Comparison of ENCODE assay signal across 23 cellular contexts in the genomic region with DNA sequence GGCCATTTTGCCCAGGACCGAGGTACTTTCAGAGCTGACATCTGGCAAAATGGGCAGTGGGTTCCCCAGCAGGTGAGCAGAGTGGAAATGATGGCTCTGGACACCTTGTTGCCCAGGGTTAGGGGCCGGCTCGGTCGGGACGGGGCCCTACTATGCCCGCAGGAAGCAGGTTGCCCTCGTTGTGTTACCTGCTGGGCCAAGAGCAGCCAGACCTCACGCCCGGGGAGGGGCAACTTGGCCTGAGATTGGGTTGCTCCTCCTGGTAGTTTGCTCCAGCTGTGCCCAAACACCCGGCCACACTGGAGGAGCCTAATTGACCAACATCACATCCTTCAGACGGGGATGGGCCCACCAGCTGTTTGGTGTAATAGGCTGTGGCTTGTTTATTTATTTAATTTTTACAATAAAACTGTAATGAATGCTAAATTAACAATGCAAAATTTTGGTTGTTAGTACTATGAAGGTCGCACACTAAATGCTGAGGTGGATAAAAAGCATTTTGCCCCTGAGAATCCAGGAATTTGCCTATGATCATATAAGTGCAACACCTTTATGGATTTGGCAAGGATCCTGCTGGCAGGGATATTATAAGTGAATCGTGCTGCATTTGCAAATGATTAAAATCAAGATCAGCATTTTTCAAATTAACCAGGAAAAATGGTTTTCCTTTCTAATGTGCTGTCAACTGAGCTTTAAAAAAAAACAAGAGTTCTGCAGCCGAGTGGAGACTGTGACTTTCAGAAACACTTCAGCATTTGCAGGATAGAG.
"Had no signal": no experiment of that assay in that cellular context is flagged by ENCODE, and none has a peak within 500 bp of the region (broad histone marks: within the 10 kb centered on the region; RNA-seq: fewer than 3 reads in every experiment).

No MANE protein-coding gene starts in this region.

- H3K36me3 ChIP-seq: gastrocnemius medialis, heart right ventricle, pancreas had no signal

- H3K27ac Mint-ChIP-seq: activated naive CD4-positive, alpha-beta T cell treated with anti-CD3 and anti-CD28 coated beads, Interleukin-2, amount 10 ng/mL, durations not matched to agents 7 days and 5 days; activated naive CD8-positive, alpha-beta T cell treated with anti-CD3 and anti-CD28 coated beads, Interleukin-2, amount 50 U/mL, for 24 hours; stimulated activated memory B cell treated with anti-CD40 and anti-IgM and Interleukin-4, amounts not matched to agents 10 μg/mL and 1 μg/mL and 100 μg/mL, for 72 hours; T-helper 1 cell treated with Interleukin-12 subunit alpha and Interleukin-12 subunit beta and Interleukin-4 antibody, amounts not matched to agents 30 μg/mL and 1 μg/mL, for 36 hours had no signal

- H3K27me3 ChIP-seq: gastrocnemius medialis, heart right ventricle, pancreas had no signal

- H3K9me3 Mint-ChIP-seq: activated naive CD8-positive, alpha-beta T cell treated with anti-CD3 and anti-CD28 coated beads, Interleukin-2, amount 50 U/mL, for 24 hours; brain; central memory CD8-positive, alpha-beta T cell; naive thymus-derived CD4-positive, alpha-beta T cell; stimulated activated memory B cell treated with anti-CD40 and anti-IgM and Interleukin-4, amounts not matched to agents 10 μg/mL and 1 μg/mL and 100 μg/mL, for 72 hours; T-helper 1 cell treated with Interleukin-12 subunit alpha and Interleukin-12 subunit beta and Interleukin-4 antibody, amounts not matched to agents 30 μg/mL and 1 μg/mL, for 36 hours had no signal

- DNase-seq: activated CD4-positive, alpha-beta T cell treated with anti-CD3 and anti-CD28 coated beads, Interleukin-2, amount 50 U/mL, for 1 hour; activated CD4-positive, CD25-positive, alpha-beta regulatory T cell treated with anti-CD3 and anti-CD28 coated beads, Interleukin-2, amount 50 U/mL, for 72 hours; activated CD8-positive, alpha-beta memory T cell treated with anti-CD3 and anti-CD28 coated beads, Interleukin-2, amount 50 U/mL, for 4 hours; activated effector memory CD4-positive, alpha-beta T cell treated with Interleukin-2 at 50 U/mL for 16 hours; activated naive CD4-positive, alpha-beta T cell treated with anti-CD3 and anti-CD28 coated beads, Interleukin-2, amount 10 ng/mL, durations not matched to agents 7 days and 5 days; activated naive CD8-positive, alpha-beta T cell treated with anti-CD3 and anti-CD28 coated beads, Interleukin-2, amount 50 U/mL, for 24 hours; activated T-cell treated with anti-CD3 and anti-CD28 coated beads, Interleukin-2, amount 50 U/mL, for 48 hours; anterior cingulate cortex; cortex of kidney; erythroblast; gastrocnemius medialis; mesenchymal stem cell; naive thymus-derived CD4-positive, alpha-beta T cell; stimulated activated CD4-positive, alpha-beta T cell treated with anti-CD3 and anti-CD28 coated beads, Interleukin-4, amount 100 ng/mL, for 4 hours had no signal

- FAIRE-seq: endometrium, pancreas had no signal

- H3K27me3 Mint-ChIP-seq: activated naive CD8-positive, alpha-beta T cell treated with anti-CD3 and anti-CD28 coated beads, Interleukin-2, amount 50 U/mL, for 24 hours; brain; naive thymus-derived CD4-positive, alpha-beta T cell had no signal

- H3K9me3 ChIP-seq: gastrocnemius medialis, heart right ventricle, pancreas had no signal

- H3K36me3 Mint-ChIP-seq: activated naive CD4-positive, alpha-beta T cell treated with anti-CD3 and anti-CD28 coated beads, Interleukin-2, amount 10 ng/mL, durations not matched to agents 7 days and 5 days; naive thymus-derived CD4-positive, alpha-beta T cell; stimulated activated memory B cell treated with anti-CD40 and anti-IgM and Interleukin-4, amounts not matched to agents 10 μg/mL and 1 μg/mL and 100 μg/mL, for 72 hours had no signal

- H3K4me3 ChIP-seq: gastrocnemius medialis, heart right ventricle, pancreas had no signal

- H3K27ac ChIP-seq: gastrocnemius medialis, heart right ventricle, pancreas had no signal

- H3K4me3 Mint-ChIP-seq: activated naive CD4-positive, alpha-beta T cell treated with anti-CD3 and anti-CD28 coated beads, Interleukin-2, amount 10 ng/mL, durations not matched to agents 7 days and 5 days; activated naive CD8-positive, alpha-beta T cell treated with anti-CD3 and anti-CD28 coated beads, Interleukin-2, amount 50 U/mL, for 24 hours; brain; stimulated activated memory B cell treated with anti-CD40 and anti-IgM and Interleukin-4, amounts not matched to agents 10 μg/mL and 1 μg/mL and 100 μg/mL, for 72 hours; T-helper 1 cell treated with Interleukin-12 subunit alpha and Interleukin-12 subunit beta and Interleukin-4 antibody, amounts not matched to agents 30 μg/mL and 1 μg/mL, for 36 hours had no signal

- ATAC-seq: activated naive CD8-positive, alpha-beta T cell treated with anti-CD3 and anti-CD28 coated beads, Interleukin-2, amount 50 U/mL, for 24 hours; gastrocnemius medialis; heart right ventricle; left lobe of liver; naive thymus-derived CD4-positive, alpha-beta T cell; pancreas; sciatic nerve; stimulated activated memory B cell treated with anti-CD40 and anti-IgM and Interleukin-4, amounts not matched to agents 10 μg/mL and 1 μg/mL and 100 μg/mL, for 72 hours had no signal
